In the genomic region with DNA sequence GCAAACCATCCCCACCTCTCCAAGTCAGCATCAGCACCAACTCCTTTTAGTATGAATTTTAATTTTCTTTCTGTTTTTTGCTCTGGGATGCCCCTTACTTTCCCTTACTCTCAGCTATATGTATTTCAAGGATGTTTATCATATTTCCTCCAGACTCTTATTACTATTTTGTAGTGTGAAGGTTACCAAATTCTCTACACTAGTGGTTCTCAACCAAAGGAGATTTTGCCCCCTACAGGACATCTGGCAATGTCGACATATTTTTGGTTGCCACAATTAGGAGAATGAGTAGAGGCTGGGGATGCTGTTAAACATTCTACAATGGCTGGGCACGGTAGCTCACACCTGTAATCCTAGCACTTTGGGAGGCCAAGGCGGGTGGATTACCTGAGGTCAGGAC, we compare ENCODE assay signal across 8 cellular contexts. TPM values are rescaled to one million over a fixed set of nuclear protein-coding genes. Genes with fewer than 3 reads are reported as not detected.
A peak's percentile ranks its signal among the peaks of the same experiment; 100 is the strongest.
DNase-seq lines count a peak whose midpoint lies in the region; ATAC-seq and TF ChIP-seq lines count a peak whose summit lies in the region.

No MANE protein-coding gene starts in this region.

- H2BK15ac ChIP-seq in mesendoderm (replicated peaks; ENCODE audit: low read depth): no peak overlapping the region

- H3K23ac ChIP-seq in mesendoderm (ENCODE audit: low read length): no peak overlapping the region

- no peak overlapping the region for H3K27ac ChIP-seq in mesendoderm (ENCODE audit: low read depth, low read length)

- DNase-seq in AG09319 (ENCODE audit: extremely low read depth, low read depth) (peak; percentile 19), GM06990 (ENCODE audit: extremely low read depth, insufficient read length) (no peak), NCI-H226 (peak; percentile 13), choroid plexus epithelial cell (ENCODE audit: low read depth) (peak; percentile 78), mesendoderm (peak; percentile 55)

- H3K27me3 ChIP-seq in GM06990 (replicated peaks; ENCODE audit: control insufficient read depth, insufficient read depth, low read length) (no peaks in the 10 kb centered on the region), mesendoderm (ENCODE audit: insufficient read depth, low read length, poor library complexity) (no peaks in the 10 kb centered on the region)

- H3K4ac ChIP-seq in mesendoderm (ENCODE audit: low read depth, low read length): no peak overlapping the region

- no peaks in the 10 kb centered on the region for H3K79me2 ChIP-seq in mesendoderm (ENCODE audit: control insufficient read depth, insufficient read depth, low read length)

- H3K9ac ChIP-seq in mesendoderm (ENCODE audit: low read length): no peak overlapping the region

- no peak overlapping the region for H2AK5ac ChIP-seq in mesendoderm (ENCODE audit: low read length)

- TF ChIP-seq CTCF in AG09319 (IDR thresholded peaks at IDR 0.05; ENCODE audit: low read depth, low read length): peak; percentile 61
- TF ChIP-seq CTCF in GM06990 (IDR thresholded peaks at IDR 0.05; ENCODE audit: insufficient read depth, low read length, poor library complexity, severe bottlenecking): peak; percentile 54
- TF ChIP-seq CTCF in choroid plexus epithelial cell (conservative IDR thresholded peaks at IDR 0.05; ENCODE audit: low read depth, low read length): peak; percentile 71

- H4K8ac ChIP-seq in mesendoderm (ENCODE audit: low read depth, low read length): no peak overlapping the region

- no peak overlapping the region for H2BK120ac ChIP-seq in mesendoderm (ENCODE audit: low read depth, low read length)

- no peak overlapping the region for H4K5ac ChIP-seq in mesendoderm (ENCODE audit: low read length)

- no peak overlapping the region for H3K4me2 ChIP-seq in mesendoderm (ENCODE audit: low read length)

- H2BK5ac ChIP-seq in mesendoderm (ENCODE audit: low read length): no peak overlapping the region

- ATAC-seq in GM19467 (IDR thresholded peaks at IDR 0.05; ENCODE audit: unreplicated experiment) (no peak), HG03280 (IDR thresholded peaks at IDR 0.05; ENCODE audit: unreplicated experiment) (no peak), GM21423 (IDR thresholded peaks at IDR 0.05; ENCODE audit: unreplicated experiment) (no peak)

- no peak overlapping the region for H3K56ac ChIP-seq in mesendoderm (ENCODE audit: low read length)

- no peaks in the 10 kb centered on the region for H3K79me1 ChIP-seq in mesendoderm (ENCODE audit: low read length)

- no peaks in the 10 kb centered on the region for H3K4me1 ChIP-seq in mesendoderm (ENCODE audit: control insufficient read depth, low read depth, low read length)

- H3K18ac ChIP-seq in mesendoderm (ENCODE audit: low read length): no peak overlapping the region

- no peaks in the 10 kb centered on the region for H3K36me3 ChIP-seq in GM06990 (ENCODE audit: control insufficient read depth, insufficient read depth, low read length)
- no peaks in the 10 kb centered on the region for H3K36me3 ChIP-seq in mesendoderm (ENCODE audit: control insufficient read depth, insufficient read depth, low read length)

- no peak overlapping the region for H3K4me3 ChIP-seq in GM06990 (replicated peaks; ENCODE audit: low read depth, low read length)
- no peak overlapping the region for H3K4me3 ChIP-seq in choroid plexus epithelial cell (ENCODE audit: low read depth, low read length)
- H3K4me3 ChIP-seq in mesendoderm (ENCODE audit: low read length): no peak overlapping the region

- no CpG with 5 or more reads among the region's 3 CpGs for WGBS in mesendoderm (ENCODE audit: extremely low coverage, insufficient coverage, low lambda C conversion rate)

RNA-seq across cellular contexts. Expression of a gene that starts 29.1 kb away (rescaled TPM):
- 7.3 TPM for polyA plus RNA-seq in mesendoderm (2013, experiment 1 of 2)
- polyA plus RNA-seq in mesendoderm (2013, experiment 2 of 2): 7.5 TPM

RNA-seq across cellular contexts. Expression of a gene that starts 51.5 kb away (rescaled TPM):
- 11.2 TPM for polyA plus RNA-seq in mesendoderm (2013, experiment 1 of 2)
- polyA plus RNA-seq in mesendoderm (2013, experiment 2 of 2): 11.8 TPM

RNA-seq across cellular contexts. Expression of a gene that starts 51.6 kb away (rescaled TPM):
- 8.8 TPM for polyA plus RNA-seq in mesendoderm (2013, experiment 1 of 2)
- polyA plus RNA-seq in mesendoderm (2013, experiment 2 of 2): 8.4 TPM
